In the genomic region with DNA sequence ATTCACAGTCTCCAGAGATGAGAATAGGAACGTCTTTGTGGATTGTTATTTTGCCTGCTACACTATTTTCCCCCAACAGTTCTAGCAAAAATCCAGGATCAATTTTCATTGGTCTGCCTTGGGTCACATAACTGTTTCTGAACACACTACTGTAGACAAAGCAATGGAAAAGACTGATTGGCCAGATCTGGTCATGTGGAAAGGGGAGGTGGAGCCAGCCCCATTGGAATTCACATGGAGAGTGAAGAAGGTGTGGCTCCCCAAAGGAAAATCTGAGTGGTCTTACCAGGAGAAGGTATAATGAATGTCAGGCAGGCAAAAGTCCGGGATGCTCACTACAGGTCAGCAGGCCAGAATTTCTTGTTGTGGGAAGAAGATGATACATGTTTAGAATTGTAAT, we compare ENCODE assay signal across 15 cellular contexts. TPM values are rescaled to one million over a fixed set of nuclear protein-coding genes. Genes with fewer than 3 reads are reported as not detected.
"Had no signal": no experiment of that assay in that cellular context is flagged by ENCODE, and none has a peak within 500 bp of the region (broad histone marks: within the 10 kb centered on the region; RNA-seq: fewer than 3 reads in every experiment).

No MANE protein-coding gene starts in this region.

- H3K4me3 ChIP-seq: cardiac muscle cell, dorsolateral prefrontal cortex, ovary, psoas muscle, skin epidermis, tibial nerve had no signal

- H3K27ac ChIP-seq: cardiac muscle cell, dorsolateral prefrontal cortex, ovary, psoas muscle, skin epidermis, tibial nerve had no signal

- H3K4me1 ChIP-seq: psoas muscle, tibial nerve had no signal

- H3K36me3 ChIP-seq: cardiac muscle cell, ovary, tibial nerve had no signal

- H3K27me3 ChIP-seq: cardiac muscle cell, ovary had no signal

- DNase-seq: activated B cell treated with CpG ODN at 0.5 μM for 24 hours; activated CD4-positive, alpha-beta memory T cell treated with anti-CD3 and anti-CD28 coated beads for 36 hours; activated CD4-positive, alpha-beta T cell treated with anti-CD3 and anti-CD28 coated beads for 4 hours; activated gamma-delta T cell treated with Interleukin-2 at 50 U/mL for 16 hours; activated T-cell treated with anti-CD3 and anti-CD28 coated beads for 4 hours; dorsolateral prefrontal cortex; left ventricle myocardium superior; naive thymus-derived CD8-positive, alpha-beta T cell; ovary; psoas muscle; right cardiac atrium; stimulated activated CD4-positive, alpha-beta T cell treated with anti-CD3 and anti-CD28 coated beads, Interleukin-2, amount 100 ng/mL, for 48 hours had no signal

RNA-seq across cellular contexts. Expression of gene SLC2A10, which starts 10.7 kb away (rescaled TPM):
- polyA plus RNA-seq: naive thymus-derived CD8-positive, alpha-beta T cell had no signal

RNA-seq across cellular contexts. Expression of gene SLC13A3, which starts 47.5 kb away (rescaled TPM):
- polyA plus RNA-seq: naive thymus-derived CD8-positive, alpha-beta T cell had no signal
